In genomic region chr7:149714081-149714909, GRCh38 we compare ENCODE assay signal across 1 cellular context.
TF ChIP-seq lines count a peak whose summit lies in the region.

No MANE protein-coding gene starts in this region.

TF ChIP-seq in IMR-90, 13 proteins besides CTCF, POLR2A, EP300 and RAD21:
- TF ChIP-seq CEBPB (IDR thresholded peaks at IDR 0.05; ENCODE audit: low read depth, low read length), result no peak
- peak; percentile 76; the same call in 1 of the 2 replicates for TF ChIP-seq MAZ (IDR thresholded peaks at IDR 0.05; ENCODE audit: borderline replicate concordance, low read depth, low read length)
- TF ChIP-seq RCOR1 (IDR thresholded peaks at IDR 0.05; ENCODE audit: insufficient replicate concordance, low read length), result no peak
